ENCODE assay signal across 13 cellular contexts in the genomic region with DNA sequence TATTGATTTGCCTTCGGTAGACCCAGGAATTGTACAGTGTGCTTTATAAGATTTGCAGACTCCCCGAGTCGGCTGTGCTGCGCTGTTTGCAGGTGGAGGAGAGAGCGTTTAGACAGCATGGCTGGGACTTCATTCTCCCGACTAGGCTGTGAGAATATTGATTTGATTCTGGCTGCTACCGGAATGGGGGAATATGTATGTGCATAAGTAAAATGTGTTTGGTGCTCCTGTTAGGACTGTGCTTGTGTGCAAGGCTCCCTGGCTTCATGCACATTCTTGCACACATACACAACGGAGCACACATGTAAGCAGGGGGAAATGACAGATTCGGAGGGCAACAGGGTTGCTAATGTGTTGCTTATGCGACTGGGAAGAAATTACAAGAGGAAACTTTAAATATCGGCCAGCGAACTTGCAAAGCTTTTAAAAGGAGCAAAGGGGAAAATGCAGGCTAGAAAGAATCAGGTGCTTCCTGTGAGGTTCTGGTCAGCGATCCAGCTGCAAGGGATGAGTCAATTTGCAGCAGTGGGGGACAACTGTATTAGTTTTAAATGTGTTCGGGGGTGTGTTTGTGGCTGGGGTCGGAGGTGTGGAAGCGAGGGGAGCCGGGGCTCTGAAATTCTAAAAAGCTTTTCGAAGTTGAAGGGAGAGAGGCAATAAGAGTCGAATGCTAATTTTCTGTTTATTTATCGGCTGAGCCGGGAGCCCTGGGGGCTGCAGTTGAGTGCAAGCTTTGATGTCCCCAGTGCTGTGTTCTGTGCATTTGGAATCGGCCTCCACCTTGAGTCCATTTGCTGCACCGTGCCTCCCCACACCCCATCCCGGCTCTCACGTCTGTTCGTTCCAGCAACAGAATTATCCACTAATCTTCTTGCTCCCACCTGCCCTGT. TPM values are rescaled to one million over a fixed set of nuclear protein-coding genes. Genes with fewer than 3 reads are reported as not detected.
DNase-seq lines count a peak whose midpoint lies in the region; ATAC-seq lines count a peak whose summit lies in the region.
"Had no signal": no experiment of that assay in that cellular context is flagged by ENCODE, and none has a peak within 500 bp of the region (broad histone marks: within the 10 kb centered on the region; RNA-seq: fewer than 3 reads in every experiment).

No MANE protein-coding gene starts in this region.

- H3K4me3 ChIP-seq in mucosa of stomach (ENCODE audit: low read length), result peak overlapping the region; percentile 8
- H3K4me3 ChIP-seq: right lobe of liver had no signal

- peaks cover 29% of the 10 kb centered on the region for H3K27me3 ChIP-seq in mucosa of stomach (ENCODE audit: control insufficient read depth, insufficient read depth, low read length)

- no peaks in the 10 kb centered on the region for H3K4me1 ChIP-seq in mucosa of stomach (ENCODE audit: control insufficient read depth, insufficient read depth, low read length)

- no peak overlapping the region for H3K9ac ChIP-seq in mucosa of stomach (ENCODE audit: low read length)

- H3K27ac ChIP-seq in cingulate gyrus (ENCODE audit: low read depth, low read length), result peak overlapping the region; percentile 47
- peak overlapping the region; percentile 4 for H3K27ac ChIP-seq in temporal lobe (ENCODE audit: low read depth, low read length)
- H3K27ac ChIP-seq: right lobe of liver, RWPE1 had no signal

- no peaks in the 10 kb centered on the region for H3K9me3 ChIP-seq in mucosa of stomach (ENCODE audit: control insufficient read depth, low read length)
- H3K9me3 ChIP-seq: right lobe of liver had no signal

- no peaks in the 10 kb centered on the region for H3K36me3 ChIP-seq in mucosa of stomach (ENCODE audit: control insufficient read depth, insufficient read depth, low read length)
- H3K36me3 ChIP-seq: right lobe of liver had no signal

- no peak for ATAC-seq in GM21381 (IDR thresholded peaks at IDR 0.05; ENCODE audit: unreplicated experiment)

- peak; percentile 59 for DNase-seq in NCI-H82 (lab: John Stamatoyannopoulos, UW)
- DNase-seq in NCI-H82 treated with DMSO at 0.1 percent for 48 hours (lab: John Stamatoyannopoulos, UW; ENCODE audit: unreplicated experiment), result no peak
- no peak for DNase-seq in iPS-NIHi11 (ENCODE audit: low spot score)
- DNase-seq in activated CD4-positive, alpha-beta T cell treated with anti-CD3 and anti-CD28 coated beads for 4 hours, result no peak
- DNase-seq: CD8-positive, alpha-beta memory T cell; immature natural killer cell; T1000 had no signal

RNA-seq across cellular contexts. Expression of gene NTM, which starts 0.7 kb away (rescaled TPM):
- 125 TPM for total RNA-seq in temporal lobe
- total RNA-seq: CD8-positive, alpha-beta memory T cell had no signal
